8 cellular contexts compared by ENCODE assay signal in the genomic region with DNA sequence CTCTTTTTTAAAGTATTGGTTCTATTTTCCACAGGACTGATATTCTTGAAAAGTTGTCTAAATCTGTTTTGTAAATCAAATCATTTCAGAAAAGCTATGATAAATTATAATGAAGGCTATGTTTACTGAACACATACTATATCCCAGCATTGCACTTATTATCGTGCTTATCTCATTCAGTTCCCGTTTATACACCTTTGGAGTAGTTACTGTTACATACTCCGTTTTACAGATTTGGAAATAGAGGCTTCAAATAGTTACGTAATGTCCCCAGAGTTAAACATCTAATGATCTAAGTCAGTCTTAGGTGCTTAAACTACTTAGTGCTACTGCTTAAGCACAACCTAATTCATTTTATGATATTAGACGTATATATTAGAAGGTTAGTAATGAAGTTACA. TPM values are rescaled to one million over a fixed set of nuclear protein-coding genes. Genes with fewer than 3 reads are reported as not detected.
DNase-seq lines count a peak whose midpoint lies in the region; ATAC-seq, FAIRE-seq and TF ChIP-seq lines count a peak whose summit lies in the region.

No MANE protein-coding gene starts in this region.

- H3K4me1 ChIP-seq in BLaER1 treated with 17β-estradiol and CSF1 and Interleukin-3, amounts not matched to agents 10 nM and 100 nM: peaks cover 29 to 48% (median 33%) of the 10 kb centered on the region in 10 experiments
- H3K4me1 ChIP-seq in NT2/D1 (ENCODE audit: insufficient read depth, insufficient read length): peaks cover 2% of the 10 kb centered on the region
- H3K4me1 ChIP-seq in esophagus muscularis mucosa: peaks cover 9 to 24% (median 21%) of the 10 kb centered on the region in 4 donors
- H3K4me1 ChIP-seq in pancreas: peaks cover 4 to 6% (median 6%) of the 10 kb centered on the region in 3 donors

- H3K36me3 Mint-ChIP-seq in activated naive CD8-positive, alpha-beta T cell treated with anti-CD3 and anti-CD28 coated beads, Interleukin-2, amount 50 U/mL, for 24 hours (ENCODE audit: low read depth): peaks cover 9% of the 10 kb centered on the region

- DNase-seq in NT2/D1 (ENCODE audit: low read depth, low spot score): no peak
- DNase-seq in esophagus muscularis mucosa (ENCODE audit: extremely low spot score): no peak
- no peak for DNase-seq in pancreas
- DNase-seq in left lobe of liver (ENCODE audit: low spot score): no peak
- no peak for DNase-seq in NCI-H446 (lab: John Stamatoyannopoulos, UW)
- DNase-seq in urothelium cell line (ENCODE audit: low spot score): no peak
- DNase-seq in activated naive CD8-positive, alpha-beta T cell treated with anti-CD3 and anti-CD28 coated beads, Interleukin-2, amount 50 U/mL, for 24 hours: no peak

- no peaks in the 10 kb centered on the region for H3K9me3 Mint-ChIP-seq in activated naive CD8-positive, alpha-beta T cell treated with anti-CD3 and anti-CD28 coated beads, Interleukin-2, amount 50 U/mL, for 24 hours

- TF ChIP-seq POLR2A in esophagus muscularis mucosa (IDR thresholded peaks at IDR 0.05; ENCODE audit: low read depth): no peak

- TF ChIP-seq EP300 in esophagus muscularis mucosa (IDR thresholded peaks at IDR 0.05): no peak

- peaks cover 0 to 47% (median 17%) of the 10 kb centered on the region in 11 experiments; a peak in 16 of 22 replicates for H3K36me3 ChIP-seq in BLaER1 treated with 17β-estradiol and CSF1 and Interleukin-3, amounts not matched to agents 10 nM and 100 nM
- H3K36me3 ChIP-seq in NT2/D1 (ENCODE audit: insufficient read depth, insufficient read length, low read length) (peaks cover 18% of the 10 kb centered on the region), esophagus muscularis mucosa (no peaks in the 10 kb centered on the region), pancreas (no peaks in the 10 kb centered on the region)

- no peaks in the 10 kb centered on the region for H3K9me3 ChIP-seq in BLaER1 treated with 17β-estradiol and CSF1 and Interleukin-3, amounts not matched to agents 10 nM and 100 nM (replicated peaks in 1 of 11)
- H3K9me3 ChIP-seq in NT2/D1 (ENCODE audit: insufficient read depth, low read length) (no peaks in the 10 kb centered on the region), esophagus muscularis mucosa (no peaks in the 10 kb centered on the region), pancreas (no peaks in the 10 kb centered on the region)

- ATAC-seq in pancreas: no peak
- ATAC-seq in left lobe of liver: no peak
- ATAC-seq in activated naive CD8-positive, alpha-beta T cell treated with anti-CD3 and anti-CD28 coated beads, Interleukin-2, amount 50 U/mL, for 24 hours: no peak

- H3K27me3 ChIP-seq in BLaER1 treated with 17β-estradiol and CSF1 and Interleukin-3, amounts not matched to agents 10 nM and 100 nM: no peaks in the 10 kb centered on the region
- no peaks in the 10 kb centered on the region for H3K27me3 ChIP-seq in NT2/D1 (ENCODE audit: insufficient read depth, insufficient read length)
- no peaks in the 10 kb centered on the region for H3K27me3 ChIP-seq in esophagus muscularis mucosa
- no peaks in the 10 kb centered on the region for H3K27me3 ChIP-seq in pancreas

- FAIRE-seq in pancreas (lab: Jason Lieb, UNC) (no peak), urothelium cell line (lab: Jason Lieb, UNC) (no peak)

- no peak overlapping the region for H3K27ac Mint-ChIP-seq in activated naive CD8-positive, alpha-beta T cell treated with anti-CD3 and anti-CD28 coated beads, Interleukin-2, amount 50 U/mL, for 24 hours

- TF ChIP-seq CTCF in esophagus muscularis mucosa (IDR thresholded peaks at IDR 0.05) (no peak), pancreas (IDR thresholded peaks at IDR 0.05) (no peak)

- peaks cover 30% of the 10 kb centered on the region for H3K4me1 Mint-ChIP-seq in activated naive CD8-positive, alpha-beta T cell treated with anti-CD3 and anti-CD28 coated beads, Interleukin-2, amount 50 U/mL, for 24 hours

- peak overlapping the region; percentile 93 to 99 (median 97) for H3K9ac ChIP-seq in BLaER1 treated with 17β-estradiol and CSF1 and Interleukin-3, amounts not matched to agents 10 nM and 100 nM
- peak overlapping the region; percentile 99 for H3K9ac ChIP-seq in NT2/D1 (ENCODE audit: insufficient read length, low read depth)

- peak overlapping the region; percentile 68 to 89 (median 84) for H3K4me2 ChIP-seq in BLaER1 treated with 17β-estradiol and CSF1 and Interleukin-3, amounts not matched to agents 10 nM and 100 nM

- H4K20me1 ChIP-seq in BLaER1 treated with 17β-estradiol and CSF1 and Interleukin-3, amounts not matched to agents 10 nM and 100 nM: peaks cover 0 to 53% (median 37%) of the 10 kb centered on the region in 11 experiments; a peak in 17 of 22 replicates

- no peak overlapping the region for H3K4me3 Mint-ChIP-seq in activated naive CD8-positive, alpha-beta T cell treated with anti-CD3 and anti-CD28 coated beads, Interleukin-2, amount 50 U/mL, for 24 hours

- peak overlapping the region in 10 of 11 experiments; percentile 94 to 99 (median 98); a peak in 21 of 22 replicates for H3K27ac ChIP-seq in BLaER1 treated with 17β-estradiol and CSF1 and Interleukin-3, amounts not matched to agents 10 nM and 100 nM
- peak overlapping the region; percentile 88 to 90 (median 88) for H3K27ac ChIP-seq in esophagus muscularis mucosa (replicated peaks in 1 of 4)
- peak overlapping the region in 1 of 4 donors; percentile 98 for H3K27ac ChIP-seq in pancreas

- H3K27me3 Mint-ChIP-seq in activated naive CD8-positive, alpha-beta T cell treated with anti-CD3 and anti-CD28 coated beads, Interleukin-2, amount 50 U/mL, for 24 hours: peaks cover 2% of the 10 kb centered on the region

- H3K4me3 ChIP-seq in BLaER1 treated with 17β-estradiol and CSF1 and Interleukin-3, amounts not matched to agents 10 nM and 100 nM: peak overlapping the region; percentile 77 to 98 (median 90)
- H3K4me3 ChIP-seq in NT2/D1 (ENCODE audit: insufficient read length, low read depth) (peak overlapping the region; percentile 93), esophagus muscularis mucosa (peak overlapping the region; percentile 64 to 86 (median 72)), pancreas (peak overlapping the region in 3 of 4 donors; percentile 60 to 73 (median 60))

- intact Hi-C loops in esophagus muscularis mucosa (cut with DNase I) (loop anchor here (2.0 kb wide), 2 partner anchors 48 to 278 kb away; a partner anchor contains a TSS), pancreas (cut with DNase I) (no loop called here)

- 54% methylated on average over 5 of the region's 5 CpGs for WGBS in esophagus muscularis mucosa
- 31 to 41% methylated on average over 5 of the region's 5 CpGs for WGBS in pancreas, 2 donors

RNA-seq across cellular contexts. Expression of a gene that starts 1.2 kb away (rescaled TPM):
- total RNA-seq in esophagus muscularis mucosa: 10 to 100 TPM; 23.3 to 39.9 (median 34.7) TPM
- 10 to 100 TPM in 5 of 6 donors, 1 to 10 TPM in 1; 8.7 to 21.9 (median 14.5) TPM for total RNA-seq in pancreas
- 10 to 100 TPM; 13.1 to 23.7 TPM for polyA plus RNA-seq in pancreas
- 12.2 TPM for total RNA-seq in left lobe of liver

RNA-seq across cellular contexts. Expression of a gene that starts 49.0 kb away (rescaled TPM):
- total RNA-seq in esophagus muscularis mucosa (10 to 100 TPM; 18.6 to 28.7 (median 26.4) TPM), pancreas (10 to 100 TPM in 4 of 6 donors, 1 to 10 TPM in 2; 8.1 to 15.0 (median 10.9) TPM), left lobe of liver (10.0 TPM)
- polyA plus RNA-seq in pancreas: 1 to 10 TPM; 5.5 to 7.3 TPM
